ENCODE assay signal across 10 cellular contexts in the genomic region with DNA sequence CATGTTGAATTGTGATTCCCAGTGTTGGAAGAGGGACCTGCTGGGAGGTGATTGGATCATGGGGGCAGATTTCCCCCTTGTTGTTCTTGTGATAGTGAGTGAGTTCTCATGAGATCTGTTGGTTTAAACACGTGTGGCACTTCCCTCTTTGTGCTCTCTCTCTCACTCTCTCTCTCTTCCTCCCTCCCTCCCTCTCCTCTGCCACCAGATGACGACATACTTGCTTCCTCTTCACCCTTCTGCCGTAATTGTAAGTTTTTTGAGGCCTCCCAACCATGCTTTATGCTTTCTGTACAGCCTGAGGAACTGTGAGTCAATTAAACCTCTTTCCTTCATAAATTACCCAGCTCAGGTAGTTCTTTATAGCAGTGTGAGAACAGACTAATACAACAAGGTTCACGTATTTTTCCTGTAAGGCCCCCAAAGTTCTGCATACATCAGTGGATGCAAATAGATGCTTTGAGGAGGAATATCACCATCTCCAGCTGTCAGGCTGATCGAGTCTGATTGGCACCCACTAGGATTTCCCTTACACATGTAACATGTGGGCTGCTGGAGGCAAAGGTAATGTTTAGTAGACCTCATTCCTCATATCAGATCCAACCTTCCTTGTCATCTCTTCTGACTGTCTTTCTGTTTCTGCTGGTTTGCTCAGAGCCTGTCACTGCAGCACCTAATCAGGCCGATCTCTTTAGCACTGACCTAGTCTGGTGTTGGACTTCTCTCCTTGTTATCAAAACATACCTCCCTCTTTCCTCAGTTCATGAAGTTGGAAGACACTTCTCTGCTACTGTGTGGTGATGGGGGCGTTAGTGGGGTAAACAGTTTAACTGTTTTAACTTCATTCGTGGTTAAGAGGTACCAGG. TPM values are rescaled to one million over a fixed set of nuclear protein-coding genes. Genes with fewer than 3 reads are reported as not detected.
DNase-seq lines count a peak whose midpoint lies in the region; ATAC-seq, FAIRE-seq and TF ChIP-seq lines count a peak whose summit lies in the region.
"Had no signal": no experiment of that assay in that cellular context is flagged by ENCODE, and none has a peak within 500 bp of the region (broad histone marks: within the 10 kb centered on the region; RNA-seq: fewer than 3 reads in every experiment).

No MANE protein-coding gene starts in this region.

- H3K9ac ChIP-seq in SK-N-SH: no peak overlapping the region

- in situ Hi-C loops in KBM-7 (cut with MboI; ENCODE audit: low pct_unique_long_range_greater_than_20kb, low sequenced_read_pairs): no loop called here

- H2AFZ ChIP-seq in SK-N-SH (ENCODE audit: low read depth): no peak overlapping the region

- no peaks in the 10 kb centered on the region for H3K9me2 ChIP-seq in SK-N-SH

- no peaks in the 10 kb centered on the region for H3K36me3 Mint-ChIP-seq in T-cell
- H3K36me3 Mint-ChIP-seq in activated naive CD4-positive, alpha-beta T cell treated with anti-CD3 and anti-CD28 coated beads, Interleukin-2, amount 50 U/mL, for 72 hours: peaks cover 0 to 26% of the 10 kb centered on the region in 2 donors

- peak overlapping the region in 2 of 3 donors; percentile 14 to 27 for H3K4me3 Mint-ChIP-seq in T-cell

- peak; percentile 91 to 98 (median 95) for ATAC-seq in T-cell (replicated peaks in 1 of 4)
- peak; percentile 36 to 62 for ATAC-seq in activated naive CD4-positive, alpha-beta T cell treated with anti-CD3 and anti-CD28 coated beads, Interleukin-2, amount 50 U/mL, for 72 hours
- no peak for ATAC-seq in HG02840 (IDR thresholded peaks at IDR 0.05; ENCODE audit: low FRiP score, unreplicated experiment)

- H3F3A ChIP-seq in SK-N-SH (replicated peaks; ENCODE audit: insufficient read depth): no peaks in the 10 kb centered on the region

- H3K4me2 ChIP-seq in SK-N-SH: no peak overlapping the region

- POLR2A ChIA-PET in T-cell (lab: Charles Lee) (interaction anchor here in 1 of 2 donors (0.8 kb wide), 1 partner anchor 54 kb away, joined by 3 read pairs; no protein-coding TSS in a partner anchor), SK-N-SH (lab: Yijun Ruan, JAX) (no interaction called here)

- H3K4me1 ChIP-seq in small intestine (ENCODE audit: control insufficient read depth in 2 of 2, insufficient read depth in 1 of 2, low read depth in 1 of 2, low read length in 1 of 2): no peaks in the 10 kb centered on the region
- peaks cover 0 to 3% of the 10 kb centered on the region in 2 experiments; a peak in 1 of 4 replicates for H3K4me1 ChIP-seq in SK-N-SH (ENCODE audit: control insufficient read depth in 1 of 2, insufficient read depth in 2 of 2, low read depth in 1 of 2, low read length in 1 of 2)

- H3K27me3 Mint-ChIP-seq in T-cell: peaks cover 2 to 4% of the 10 kb centered on the region in 2 donors

- H3K4me3 ChIP-seq in small intestine (ENCODE audit: low read depth in 1 of 2, low read length in 2 of 2) (no peak overlapping the region), SK-N-SH (ENCODE audit: low read depth in 2 of 2, low read length in 1 of 2) (no peak overlapping the region)

- FAIRE-seq in small intestine (lab: Jason Lieb, UNC): no peak
- FAIRE-seq: endothelial cell of umbilical vein had no signal

- CTCF ChIA-PET in T-cell (lab: Charles Lee) (no interaction called here), SK-N-SH (lab: Yijun Ruan, JAX) (interaction anchor here (0.9 to 1.7 kb wide), 3 partner anchors 30 to 410 kb away, joined by 3 to 4 read pairs (median 3); no protein-coding TSS in a partner anchor)

- no peaks in the 10 kb centered on the region for H4K20me1 ChIP-seq in SK-N-SH (ENCODE audit: insufficient read depth)

- peaks cover 0 to 3% of the 10 kb centered on the region in 2 donors for H3K27me3 ChIP-seq in small intestine (ENCODE audit: control insufficient read depth in 2 of 2, insufficient read depth in 2 of 2, low read length in 2 of 2)
- H3K27me3 ChIP-seq in SK-N-SH (ENCODE audit: insufficient read depth): 0 out of 2 replicates have a peak, but pooled peaks cover 6% of the 10 kb centered on the region

- no peaks in the 10 kb centered on the region for H3K79me2 ChIP-seq in SK-N-SH (ENCODE audit: insufficient read depth)

- H3K9me3 ChIP-seq in small intestine (ENCODE audit: control insufficient read depth, low read depth) (no peaks in the 10 kb centered on the region), SK-N-SH (no peaks in the 10 kb centered on the region)

- no peak for TF ChIP-seq RAD21 in SK-N-SH (IDR thresholded peaks at IDR 0.05; ENCODE audit: low read length)

- peak; percentile 84 for DNase-seq in KBM-7
- DNase-seq in T-cell: peak; percentile 10 to 80 (median 48)
- DNase-seq in activated naive CD4-positive, alpha-beta T cell treated with anti-CD3 and anti-CD28 coated beads, Interleukin-2, amount 50 U/mL, for 72 hours (ENCODE audit: low spot score in 2 of 2): no peak
- DNase-seq in small intestine: peak; percentile 14
- no peak for DNase-seq in SK-N-SH
- no peak for DNase-seq in DMS153 (lab: John Stamatoyannopoulos, UW)
- DNase-seq in hepatic stellate cell (ENCODE audit: low spot score): no peak
- DNase-seq: NCI-H2081 had no signal

- no peak overlapping the region for H3K27ac ChIP-seq in small intestine (ENCODE audit: low read depth in 1 of 2, low read length in 1 of 2)
- H3K27ac ChIP-seq in SK-N-SH (ENCODE audit: low read depth in 2 of 2, low read length in 1 of 2): no peak overlapping the region

- TF ChIP-seq CTCF in SK-N-SH (IDR thresholded peaks at IDR 0.05): no peak

- peaks cover 23 to 29% (median 26%) of the 10 kb centered on the region in 3 donors for H3K4me1 Mint-ChIP-seq in T-cell

- no peak for TF ChIP-seq EP300 in SK-N-SH (IDR thresholded peaks at IDR 0.05; ENCODE audit: borderline replicate concordance in 1 of 2, low read depth in 1 of 2, low read length in 1 of 2)

- peak overlapping the region; percentile 74 to 88 for H3K27ac Mint-ChIP-seq in T-cell
- H3K27ac Mint-ChIP-seq in activated naive CD4-positive, alpha-beta T cell treated with anti-CD3 and anti-CD28 coated beads, Interleukin-2, amount 50 U/mL, for 72 hours: peak overlapping the region; percentile 79 to 80

- H3K36me3 ChIP-seq in small intestine (ENCODE audit: control insufficient read depth in 2 of 2, insufficient read depth in 2 of 2, low read length in 2 of 2): no peaks in the 10 kb centered on the region
- H3K36me3 ChIP-seq in SK-N-SH (replicated peaks in 1 of 2; ENCODE audit: control insufficient read depth in 1 of 2, insufficient read depth in 2 of 2, low read length in 1 of 2): no peaks in the 10 kb centered on the region

- 36 to 42% (median 38%) methylated on average over 8 of the region's 8 CpGs for WGBS in small intestine, 3 donors
- WGBS in SK-N-SH (ENCODE audit: low lambda C conversion rate): 55% methylated on average over 7 of the region's 8 CpGs

- H3K9me3 Mint-ChIP-seq in T-cell: peaks cover 0 to 3% (median 0%) of the 10 kb centered on the region in 3 donors
- peaks cover 10 to 23% of the 10 kb centered on the region in 2 donors for H3K9me3 Mint-ChIP-seq in activated naive CD4-positive, alpha-beta T cell treated with anti-CD3 and anti-CD28 coated beads, Interleukin-2, amount 50 U/mL, for 72 hours

TF ChIP-seq in SK-N-SH, 30 proteins besides CTCF, POLR2A, EP300 and RAD21:
- TF ChIP-seq NRF1 (IDR thresholded peaks at IDR 0.05; ENCODE audit: low read depth, low read length): no peak
- TF ChIP-seq, protein P1, sequence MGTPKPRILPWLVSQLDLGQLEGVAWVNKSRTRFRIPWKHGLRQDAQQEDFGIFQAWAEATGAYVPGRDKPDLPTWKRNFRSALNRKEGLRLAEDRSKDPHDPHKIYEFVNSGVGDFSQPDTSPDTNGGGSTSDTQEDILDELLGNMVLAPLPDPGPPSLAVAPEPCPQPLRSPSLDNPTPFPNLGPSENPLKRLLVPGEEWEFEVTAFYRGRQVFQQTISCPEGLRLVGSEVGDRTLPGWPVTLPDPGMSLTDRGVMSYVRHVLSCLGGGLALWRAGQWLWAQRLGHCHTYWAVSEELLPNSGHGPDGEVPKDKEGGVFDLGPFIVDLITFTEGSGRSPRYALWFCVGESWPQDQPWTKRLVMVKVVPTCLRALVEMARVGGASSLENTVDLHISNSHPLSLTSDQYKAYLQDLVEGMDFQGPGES (IDR thresholded peaks at IDR 0.05; ENCODE audit: low read depth, low read length): no peak
- TF ChIP-seq TEAD4 (IDR thresholded peaks at IDR 0.05; ENCODE audit: borderline replicate concordance, insufficient read depth): no peak
- TF ChIP-seq, protein P2, sequence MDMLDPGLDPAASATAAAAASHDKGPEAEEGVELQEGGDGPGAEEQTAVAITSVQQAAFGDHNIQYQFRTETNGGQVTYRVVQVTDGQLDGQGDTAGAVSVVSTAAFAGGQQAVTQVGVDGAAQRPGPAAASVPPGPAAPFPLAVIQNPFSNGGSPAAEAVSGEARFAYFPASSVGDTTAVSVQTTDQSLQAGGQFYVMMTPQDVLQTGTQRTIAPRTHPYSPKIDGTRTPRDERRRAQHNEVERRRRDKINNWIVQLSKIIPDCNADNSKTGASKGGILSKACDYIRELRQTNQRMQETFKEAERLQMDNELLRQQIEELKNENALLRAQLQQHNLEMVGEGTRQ (IDR thresholded peaks at IDR 0.05; ENCODE audit: borderline replicate concordance, low read depth, low read length): no peak
- no peak for TF ChIP-seq GATA2 (CRISPR knock-in tag; IDR thresholded peaks at IDR 0.05)

RNA-seq across cellular contexts. Expression of a gene that starts 54.3 kb away (rescaled TPM):
- 100 to 1,000 TPM in 2 of 5 donors, 10 to 100 TPM in 3; 81.9 to 196 (median 96.7) TPM for total RNA-seq in T-cell
- 10 to 100 TPM; 48.7 to 90.8 TPM for total RNA-seq in activated naive CD4-positive, alpha-beta T cell treated with anti-CD3 and anti-CD28 coated beads, Interleukin-2, amount 50 U/mL, for 72 hours
- under 1 TPM in 2 of 3 donors, not detected in 1; under 0.01 to 0.67 TPM for polyA plus RNA-seq in small intestine
- polyA plus RNA-seq in SK-N-SH (2012; rRNA removed): 0.46 and 0.50 TPM in 2 replicates
- 0.72 and 0.75 TPM in 2 replicates for polyA plus RNA-seq in SK-N-SH (2012; cell fraction: cytosol; rRNA removed)
- polyA plus RNA-seq in SK-N-SH (2012; cell fraction: nucleus; rRNA removed): 0.64 and 0.72 TPM in 2 replicates

Comparison
In these comparisons a context has a peak if more than half of its experiments do, and no peak if none do; other contexts are left out.
1. DNase-seq: peak in KBM-7 (single experiment), T-cell (34 of 34) and small intestine (single experiment); none in activated naive CD4-positive, alpha-beta T cell treated with anti-CD3 and anti-CD28 coated beads, Interleukin-2, amount 50 U/mL, for 72 hours (0 of 2), SK-N-SH (single experiment), DMS153 (single experiment) and hepatic stellate cell (single experiment).